Comparison of ENCODE assay signal across 17 cellular contexts in the genomic region with DNA sequence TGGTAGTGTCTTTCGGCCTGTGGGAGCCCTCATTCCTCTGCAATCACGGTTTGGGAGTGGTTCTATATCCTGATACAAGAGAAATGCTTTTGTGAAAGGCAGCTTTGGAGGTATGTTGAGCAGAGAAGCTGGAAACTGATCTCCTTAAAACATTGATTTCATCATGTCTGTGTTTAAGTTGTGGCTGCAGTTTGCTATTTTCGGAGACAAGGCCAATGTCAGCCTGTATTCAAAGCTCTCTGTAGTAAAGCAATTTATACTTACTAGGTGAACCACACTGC.
DNase-seq lines count a peak whose midpoint lies in the region; ATAC-seq and TF ChIP-seq lines count a peak whose summit lies in the region.
"Had no signal": no experiment of that assay in that cellular context is flagged by ENCODE, and none has a peak within 500 bp of the region (broad histone marks: within the 10 kb centered on the region; RNA-seq: fewer than 3 reads in every experiment).

No MANE protein-coding gene starts in this region.

- H3K27me3 ChIP-seq in MG63 (no peaks in the 10 kb centered on the region), skeletal muscle satellite cell (ENCODE audit: control insufficient read depth, insufficient read depth, low read length) (no peaks in the 10 kb centered on the region)
- H3K27me3 ChIP-seq: Peyer's patch, SJSA1 had no signal

- peak; percentile 9 for DNase-seq in MG63
- DNase-seq in amniotic epithelial cell (ENCODE audit: low read depth) = peak; percentile 32
- peak; percentile 43 for DNase-seq in fibroblast of pulmonary artery (ENCODE audit: low read depth)
- DNase-seq in OCI-M2 (lab: John Stamatoyannopoulos, UW; ENCODE audit: unreplicated experiment) = no peak
- no peak for DNase-seq in NCI-H2196 (lab: John Stamatoyannopoulos, UW; ENCODE audit: unreplicated experiment)
- DNase-seq: CD4-positive, CD25-positive, alpha-beta regulatory T cell; DMS79; H7; HFFc6; NCI-H1417; NCI-H187; NCI-H2107; Peyer's patch had no signal

- TF ChIP-seq CTCF in fibroblast of pulmonary artery (IDR thresholded peaks at IDR 0.05; ENCODE audit: low read length, missing control alignments) = no peak

- H3K4me3 ChIP-seq in MG63 (no peak overlapping the region), fibroblast of pulmonary artery (replicated peaks; ENCODE audit: low read depth, low read length) (no peak overlapping the region), skeletal muscle satellite cell (ENCODE audit: low read length) (no peak overlapping the region)
- H3K4me3 ChIP-seq: Peyer's patch, SJSA1 had no signal

- H3K36me3 ChIP-seq in MG63 (no peaks in the 10 kb centered on the region), skeletal muscle satellite cell (ENCODE audit: insufficient read depth, low read length) (no peaks in the 10 kb centered on the region)
- H3K36me3 ChIP-seq: Peyer's patch, SJSA1 had no signal

- H3K4me1 ChIP-seq in skeletal muscle satellite cell (ENCODE audit: control insufficient read depth, insufficient read depth, low read length) = peaks cover 12% of the 10 kb centered on the region
- H3K4me1 ChIP-seq: Peyer's patch, SJSA1 had no signal

- H3K9me3 ChIP-seq in MG63 (no peaks in the 10 kb centered on the region), skeletal muscle satellite cell (replicated peaks; ENCODE audit: low read length) (no peaks in the 10 kb centered on the region)
- H3K9me3 ChIP-seq: Peyer's patch, SJSA1 had no signal

- ATAC-seq in HG03460 (IDR thresholded peaks at IDR 0.05; ENCODE audit: unreplicated experiment) = no peak

- no peak overlapping the region for H3K9ac ChIP-seq in skeletal muscle satellite cell (ENCODE audit: low read depth, low read length)
- H3K9ac ChIP-seq: KMS-11 had no signal

- peak overlapping the region; percentile 25 for H3K4me2 ChIP-seq in skeletal muscle satellite cell (ENCODE audit: low read length)
- H3K4me2 ChIP-seq: KMS-11 had no signal

Comparison
In these comparisons a context has a peak if more than half of its experiments do, and no peak if none do; other contexts are left out.
1. DNase-seq: peak in MG63 (single experiment), amniotic epithelial cell (single experiment) and fibroblast of pulmonary artery (single experiment); none in OCI-M2 (single experiment) and NCI-H2196 (single experiment).